In genomic region chr1:38000233-38000528, GRCh38 we compare ENCODE assay signal across 9 cellular contexts. TPM values are rescaled to one million over a fixed set of nuclear protein-coding genes. Genes with fewer than 3 reads are reported as not detected.
DNase-seq lines count a peak whose midpoint lies in the region; TF ChIP-seq lines count a peak whose summit lies in the region.
"Had no signal": no experiment of that assay in that cellular context is flagged by ENCODE, and none has a peak within 500 bp of the region (broad histone marks: within the 10 kb centered on the region; RNA-seq: fewer than 3 reads in every experiment).

No MANE protein-coding gene starts in this region.

- H3K27ac ChIP-seq in brain microvascular endothelial cell (peak overlapping the region; percentile 97), mesendoderm (ENCODE audit: low read depth, low read length) (peak overlapping the region; percentile 92), thymus (ENCODE audit: low read depth) (peak overlapping the region; percentile 78)

- H3K23ac ChIP-seq in mesendoderm (ENCODE audit: low read length), result no peak overlapping the region

- H3K4me3 ChIP-seq in brain microvascular endothelial cell (ENCODE audit: low read depth, low read length) (peak overlapping the region; percentile 32), mesendoderm (ENCODE audit: low read length) (no peak overlapping the region), thymus (ENCODE audit: low read length) (no peak overlapping the region)

- no peak for TF ChIP-seq CTCF in brain microvascular endothelial cell (IDR thresholded peaks at IDR 0.05; ENCODE audit: low read depth, low read length, missing control alignments)

- no peak overlapping the region for H3K4me2 ChIP-seq in mesendoderm (ENCODE audit: low read length)

- WGBS in mesendoderm (ENCODE audit: extremely low coverage, insufficient coverage, low lambda C conversion rate), result no CpG with 5 or more reads among the region's 2 CpGs
- WGBS in thymus, result 90% methylated on average over 2 of the region's 2 CpGs

- H3K4ac ChIP-seq in mesendoderm (ENCODE audit: low read depth, low read length), result peak overlapping the region; percentile 57

- no peak overlapping the region for H3K4me3 Mint-ChIP-seq in T-helper 2 cell treated with Interferon-gamma antibody and Interleukin-4, amounts not matched to agents 5 μg/mL and 100 μg/mL, for 36 hours

- no peak overlapping the region for H2BK15ac ChIP-seq in mesendoderm (replicated peaks; ENCODE audit: low read depth)

- no peaks in the 10 kb centered on the region for H3K27me3 Mint-ChIP-seq in T-helper 2 cell treated with Interferon-gamma antibody and Interleukin-4, amounts not matched to agents 5 μg/mL and 100 μg/mL, for 36 hours (ENCODE audit: low read depth)

- H2BK5ac ChIP-seq in mesendoderm (ENCODE audit: low read length), result peak overlapping the region; percentile 76

- H3K56ac ChIP-seq in mesendoderm (ENCODE audit: low read length), result peak overlapping the region; percentile 61

- peak overlapping the region; percentile 58 for H2AK5ac ChIP-seq in mesendoderm (ENCODE audit: low read length)

- H3K4me1 Mint-ChIP-seq in T-helper 2 cell treated with Interferon-gamma antibody and Interleukin-4, amounts not matched to agents 5 μg/mL and 100 μg/mL, for 36 hours (ENCODE audit: low read depth), result peaks cover 59% of the 10 kb centered on the region

- peak overlapping the region; percentile 10 for H3K9ac ChIP-seq in mesendoderm (ENCODE audit: low read length)

- no peaks in the 10 kb centered on the region for H3K9me3 Mint-ChIP-seq in T-helper 2 cell treated with Interferon-gamma antibody and Interleukin-4, amounts not matched to agents 5 μg/mL and 100 μg/mL, for 36 hours

- H4K8ac ChIP-seq in mesendoderm (ENCODE audit: low read depth, low read length), result no peak overlapping the region

- H3K18ac ChIP-seq in mesendoderm (ENCODE audit: low read length), result peak overlapping the region; percentile 68

- H3K4me1 ChIP-seq in mesendoderm (ENCODE audit: control insufficient read depth, low read depth, low read length) (peaks cover 36% of the 10 kb centered on the region), thymus (ENCODE audit: control insufficient read depth, insufficient read depth, low read length) (peaks cover 14% of the 10 kb centered on the region)

- peaks cover 19% of the 10 kb centered on the region for H3K79me1 ChIP-seq in mesendoderm (ENCODE audit: low read length)

- peaks cover 31% of the 10 kb centered on the region for H3K79me2 ChIP-seq in mesendoderm (ENCODE audit: control insufficient read depth, insufficient read depth, low read length)

- H3K36me3 ChIP-seq in brain microvascular endothelial cell (replicated peaks) (peaks cover 39% of the 10 kb centered on the region), mesendoderm (ENCODE audit: control insufficient read depth, insufficient read depth, low read length) (peaks cover 9% of the 10 kb centered on the region), thymus (ENCODE audit: control insufficient read depth, insufficient read depth) (no peaks in the 10 kb centered on the region)

- H3K27ac Mint-ChIP-seq in T-helper 2 cell treated with Interferon-gamma antibody and Interleukin-4, amounts not matched to agents 5 μg/mL and 100 μg/mL, for 36 hours, result peak overlapping the region; percentile 96

- H3K27me3 ChIP-seq in brain microvascular endothelial cell (replicated peaks) (no peaks in the 10 kb centered on the region), mesendoderm (ENCODE audit: insufficient read depth, low read length, poor library complexity) (no peaks in the 10 kb centered on the region), thymus (ENCODE audit: control insufficient read depth, insufficient read depth) (no peaks in the 10 kb centered on the region)

- peak overlapping the region; percentile 65 for H2BK120ac ChIP-seq in mesendoderm (ENCODE audit: low read depth, low read length)

- in situ Hi-C loops in brain microvascular endothelial cell (cut with HindIII; ENCODE audit: low pct_ligation_motif_present, low sequenced_read_pairs), result no loop called here

- H3K36me3 Mint-ChIP-seq in T-helper 2 cell treated with Interferon-gamma antibody and Interleukin-4, amounts not matched to agents 5 μg/mL and 100 μg/mL, for 36 hours (ENCODE audit: low read depth), result peaks cover 22% of the 10 kb centered on the region

- no peaks in the 10 kb centered on the region for H3K9me3 ChIP-seq in thymus (ENCODE audit: control insufficient read depth)

- DNase-seq in T-helper 2 cell treated with Interferon-gamma antibody and Interleukin-4, amounts not matched to agents 5 μg/mL and 100 μg/mL, for 36 hours (ENCODE audit: low spot score), result no peak
- DNase-seq in T-helper 2 cell (no peak), brain microvascular endothelial cell (no peak), mesendoderm (no peak), NCI-H510A (lab: John Stamatoyannopoulos, UW) (no peak), T1000 (lab: John Stamatoyannopoulos, UW) (no peak)
- no peak for DNase-seq in stimulated activated naive CD4-positive, alpha-beta T cell (lab: John Stamatoyannopoulos, UW)
- DNase-seq: activated gamma-delta T cell had no signal

- no peak overlapping the region for H4K5ac ChIP-seq in mesendoderm (ENCODE audit: low read length)

RNA-seq across cellular contexts. Expression of gene FHL3, which starts 5.1 kb away (rescaled TPM):
- polyA plus RNA-seq in mesendoderm (2013, experiment 1 of 2), result 100 TPM
- polyA plus RNA-seq in mesendoderm (2013, experiment 2 of 2), result 101 TPM
- polyA plus RNA-seq in thymus, result 18.7 TPM

RNA-seq across cellular contexts. Expression of gene SF3A3, which starts 10.4 kb away (rescaled TPM):
- 104 TPM for polyA plus RNA-seq in mesendoderm (2013, experiment 1 of 2)
- polyA plus RNA-seq in mesendoderm (2013, experiment 2 of 2), result 104 TPM
- polyA plus RNA-seq in thymus, result 26.8 TPM

RNA-seq across cellular contexts. Expression of gene UTP11, which starts 12.4 kb away (rescaled TPM):
- polyA plus RNA-seq in mesendoderm (2013, experiment 1 of 2), result 93.2 TPM
- polyA plus RNA-seq in mesendoderm (2013, experiment 2 of 2), result 90.6 TPM
- 30.3 TPM for polyA plus RNA-seq in thymus

RNA-seq across cellular contexts. Expression of gene POU3F1, which starts 46.4 kb away (rescaled TPM):
- 1.2 TPM for polyA plus RNA-seq in mesendoderm (2013, experiment 1 of 2)
- 1.3 TPM for polyA plus RNA-seq in mesendoderm (2013, experiment 2 of 2)
- polyA plus RNA-seq in thymus, result 0.30 TPM

RNA-seq across cellular contexts. Expression of gene INPP5B, which starts 53.3 kb away (rescaled TPM):
- 9.8 TPM for polyA plus RNA-seq in mesendoderm (2013, experiment 1 of 2)
- polyA plus RNA-seq in mesendoderm (2013, experiment 2 of 2), result 9.4 TPM
- polyA plus RNA-seq in thymus, result 24.8 TPM
